Comparison of ENCODE assay signal across 24 cellular contexts in genomic region chr4:26362745-26363439, GRCh38. TPM values are rescaled to one million over a fixed set of nuclear protein-coding genes. Genes with fewer than 3 reads are reported as not detected.
DNase-seq lines count a peak whose midpoint lies in the region; ATAC-seq lines count a peak whose summit lies in the region.
"Had no signal": no experiment of that assay in that cellular context is flagged by ENCODE, and none has a peak within 500 bp of the region (broad histone marks: within the 10 kb centered on the region; RNA-seq: fewer than 3 reads in every experiment).

No MANE protein-coding gene starts in this region.

- peak; percentile 51 for ATAC-seq in activated CD8-positive, alpha-beta memory T cell treated with anti-CD3 and anti-CD28 coated beads, Interleukin-2, amount 10 ng/mL, durations not matched to agents 7 days and 5 days
- ATAC-seq in GM21423 (IDR thresholded peaks at IDR 0.05; ENCODE audit: unreplicated experiment) = no peak
- ATAC-seq: A549; activated T-cell treated with anti-CD3 and anti-CD28 coated beads, Interleukin-2, amount 50 U/mL, for 4 hours; HCT116; sciatic nerve had no signal

- peaks cover 51% of the 10 kb centered on the region for H3K4me1 Mint-ChIP-seq in activated CD8-positive, alpha-beta memory T cell treated with anti-CD3 and anti-CD28 coated beads, Interleukin-2, amount 10 ng/mL, durations not matched to agents 7 days and 5 days

- H3K36me3 Mint-ChIP-seq in activated CD8-positive, alpha-beta memory T cell treated with anti-CD3 and anti-CD28 coated beads, Interleukin-2, amount 10 ng/mL, durations not matched to agents 7 days and 5 days = peaks cover 12% of the 10 kb centered on the region

- peak; percentile 45 for DNase-seq in activated CD8-positive, alpha-beta memory T cell treated with anti-CD3 and anti-CD28 coated beads, Interleukin-2, amount 10 ng/mL, durations not matched to agents 7 days and 5 days
- DNase-seq in activated CD8-positive, alpha-beta memory T cell treated with anti-CD3 and anti-CD28 coated beads for 24 hours = no peak
- DNase-seq in NCI-H226 = peak; percentile 16
- DNase-seq in dedifferentiated amniotic fluid mesenchymal stem cell (ENCODE audit: extremely low spot score) = peak; percentile 34
- no peak for DNase-seq in NCI-H187 treated with DMSO at 0.1 percent for 48 hours (lab: John Stamatoyannopoulos, UW)
- no peak for DNase-seq in MV-4-11 (lab: John Stamatoyannopoulos, UW)
- DNase-seq in superior temporal gyrus (ENCODE audit: extremely low spot score) = no peak
- DNase-seq: activated B cell treated with CpG ODN at 0.5 μM for 24 hours; activated naive CD4-positive, alpha-beta T cell treated with Interleukin-2 at 50 U/mL for 16 hours; activated T-cell treated with anti-CD3 and anti-CD28 coated beads, Interleukin-2, amount 50 U/mL, for 4 hours; caudate nucleus; COR-L47; dermis blood vessel endothelial cell; NCI-H446 treated with DMSO at 0.1 percent for 48 hours; Right ventricle myocardium superior; stimulated activated CD8-positive, alpha-beta memory T cell treated with anti-CD3 and anti-CD28 coated beads, Interleukin-4, amount 100 ng/mL, for 48 hours; T1000 had no signal

- H3K4me3 Mint-ChIP-seq in activated CD8-positive, alpha-beta memory T cell treated with anti-CD3 and anti-CD28 coated beads, Interleukin-2, amount 10 ng/mL, durations not matched to agents 7 days and 5 days = no peak overlapping the region
- H3K4me3 Mint-ChIP-seq: activated B cell treated with CpG ODN at 0.5 μM for 24 hours, IgD-negative memory B cell, type B pancreatic cell had no signal

- peak overlapping the region; percentile 32 for H3K27ac Mint-ChIP-seq in activated CD8-positive, alpha-beta memory T cell treated with anti-CD3 and anti-CD28 coated beads, Interleukin-2, amount 10 ng/mL, durations not matched to agents 7 days and 5 days
- H3K27ac Mint-ChIP-seq: activated B cell treated with CpG ODN at 0.5 μM for 24 hours, IgD-negative memory B cell, type B pancreatic cell had no signal

- CTCF ChIA-PET in activated CD8-positive, alpha-beta memory T cell treated with anti-CD3 and anti-CD28 coated beads, Interleukin-2, amount 10 ng/mL, durations not matched to agents 7 days and 5 days (lab: Charles Lee) = interaction anchor here (1.4 kb wide), 1 partner anchor 32 kb away, joined by 4 read pairs; no protein-coding TSS in a partner anchor

- H3K27me3 Mint-ChIP-seq in activated CD8-positive, alpha-beta memory T cell treated with anti-CD3 and anti-CD28 coated beads, Interleukin-2, amount 10 ng/mL, durations not matched to agents 7 days and 5 days = no peaks in the 10 kb centered on the region
- H3K27me3 Mint-ChIP-seq: activated B cell treated with CpG ODN at 0.5 μM for 24 hours, IgD-negative memory B cell, progenitor cell of endocrine pancreas, type B pancreatic cell had no signal

- H3K9me3 Mint-ChIP-seq in activated CD8-positive, alpha-beta memory T cell treated with anti-CD3 and anti-CD28 coated beads, Interleukin-2, amount 10 ng/mL, durations not matched to agents 7 days and 5 days (ENCODE audit: low read depth) = no peaks in the 10 kb centered on the region
- H3K9me3 Mint-ChIP-seq: activated B cell treated with CpG ODN at 0.5 μM for 24 hours; activated T-cell treated with anti-CD3 and anti-CD28 coated beads, Interleukin-2, amount 50 U/mL, for 4 hours; IgD-negative memory B cell; type B pancreatic cell had no signal

RNA-seq across cellular contexts. Expression of gene RBPJ, which starts 42.1 kb away (rescaled TPM):
- 100 to 1,000 TPM in 1 of 2 experiments, 10 to 100 TPM in 1; 73.3 to 163 TPM for total RNA-seq in activated CD8-positive, alpha-beta memory T cell treated with anti-CD3 and anti-CD28 coated beads, Interleukin-2, amount 10 ng/mL, durations not matched to agents 7 days and 5 days

Comparison
In these comparisons a context has a peak if more than half of its experiments do, and no peak if none do; other contexts are left out.
1. DNase-seq: peak in activated CD8-positive, alpha-beta memory T cell treated with anti-CD3 and anti-CD28 coated beads, Interleukin-2, amount 10 ng/mL, durations not matched to agents 7 days and 5 days (single experiment), NCI-H226 (single experiment) and dedifferentiated amniotic fluid mesenchymal stem cell (single experiment); none in activated CD8-positive, alpha-beta memory T cell treated with anti-CD3 and anti-CD28 coated beads for 24 hours (single experiment), NCI-H187 treated with DMSO at 0.1 percent for 48 hours (single experiment), MV-4-11 (single experiment) and superior temporal gyrus (single experiment).